ENCODE assay signal across 10 cellular contexts in the genomic region with DNA sequence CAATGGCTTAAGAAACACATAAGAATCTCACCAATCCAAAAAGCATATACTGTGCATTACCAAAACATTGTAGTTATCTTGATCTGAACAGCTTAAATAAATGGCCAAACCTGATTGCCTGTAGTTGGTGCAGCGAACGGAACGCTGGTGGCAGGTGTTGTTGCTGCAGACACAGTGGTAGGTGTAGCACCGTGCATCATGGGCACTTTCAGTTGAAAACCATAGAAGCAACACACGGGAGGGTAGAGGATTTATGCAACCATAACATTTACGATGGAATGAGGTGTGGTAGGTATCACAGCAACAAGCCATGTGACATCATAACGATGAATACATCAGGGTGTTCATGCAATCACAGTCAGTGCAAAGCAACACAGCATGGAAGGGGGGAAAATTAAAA.
"Had no signal": no experiment of that assay in that cellular context is flagged by ENCODE, and none has a peak within 500 bp of the region (broad histone marks: within the 10 kb centered on the region; RNA-seq: fewer than 3 reads in every experiment).

No MANE protein-coding gene starts in this region.

- H3K9ac ChIP-seq: GM23248 had no signal

- FAIRE-seq: H1, H54 had no signal

- H3K4me3 ChIP-seq: GM23248, GM23338, HAP-1 had no signal

- H3K4me3 Mint-ChIP-seq: GM23338, HFFc6 had no signal

- H2AFZ ChIP-seq: GM23248, GM23338 had no signal

- H3K4me2 ChIP-seq: GM23338 had no signal

- H3K27ac ChIP-seq: GM23248 had no signal

- ATAC-seq: GM23338, HCT116 had no signal

- H3K36me3 ChIP-seq: HAP-1 had no signal

- H3K9me3 ChIP-seq: HAP-1 had no signal

- DNase-seq: GM23248, GOT3, H7, HCEC 1CT, HFFc6 had no signal

- H3K9me3 Mint-ChIP-seq: GM23338, HFFc6 had no signal

- H3K27ac Mint-ChIP-seq: GM23338, HFFc6 had no signal
